In the genomic region with DNA sequence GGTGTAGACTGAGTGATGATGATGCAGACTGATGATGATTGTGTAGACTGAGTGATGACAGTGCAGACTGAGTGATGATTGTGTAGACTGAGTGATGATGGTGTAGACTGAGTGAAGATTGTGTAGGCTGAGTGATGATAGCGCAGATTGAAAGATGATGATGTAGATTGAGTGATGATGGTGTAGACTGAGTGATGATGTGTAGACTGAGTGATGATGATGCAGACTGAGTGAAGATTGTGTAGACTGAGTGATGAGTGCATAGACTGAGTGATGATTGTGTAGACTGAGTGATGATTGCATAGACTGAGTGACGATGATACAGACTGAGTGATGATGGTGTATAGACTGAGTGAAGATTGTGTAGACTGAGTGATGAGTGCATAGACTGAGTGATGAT, we compare ENCODE assay signal across 3 cellular contexts.
TF ChIP-seq lines count a peak whose summit lies in the region.

No MANE protein-coding gene starts in this region.

TF ChIP-seq in HEK293T, 16 proteins besides CTCF, POLR2A, EP300 and RAD21:
- peak; percentile 4; the same call in 1 of the 2 replicates for TF ChIP-seq CTBP1 (IDR thresholded peaks at IDR 0.05; ENCODE audit: borderline replicate concordance)
- no peak for TF ChIP-seq ELF4 (IDR thresholded peaks at IDR 0.05)
- TF ChIP-seq SUZ12 (IDR thresholded peaks at IDR 0.05) = peak; percentile 39; the same call in 1 of the 2 replicates

TF ChIP-seq in K562, 482 proteins besides CTCF, POLR2A, EP300 and RAD21 (continues in another document):
- TF ChIP-seq FOXM1 (IDR thresholded peaks at IDR 0.05; ENCODE audit: low read depth) = no peak
- no peak for TF ChIP-seq FOXM1 (CRISPR knock-in tag; IDR thresholded peaks at IDR 0.05; ENCODE audit: low read depth)
- no peak for TF ChIP-seq TFAM (CRISPR knock-in tag; conservative IDR thresholded peaks at IDR 0.05)
- TF ChIP-seq ZNF121 (CRISPR knock-in tag; conservative IDR thresholded peaks at IDR 0.05) = no peak
- TF ChIP-seq MED1 (CRISPR knock-in tag; IDR thresholded peaks at IDR 0.05; ENCODE audit: borderline replicate concordance) = no peak
- no peak for TF ChIP-seq GABPA (tag; conservative IDR thresholded peaks at IDR 0.05; ENCODE audit: low read depth)
- TF ChIP-seq, protein P1, sequence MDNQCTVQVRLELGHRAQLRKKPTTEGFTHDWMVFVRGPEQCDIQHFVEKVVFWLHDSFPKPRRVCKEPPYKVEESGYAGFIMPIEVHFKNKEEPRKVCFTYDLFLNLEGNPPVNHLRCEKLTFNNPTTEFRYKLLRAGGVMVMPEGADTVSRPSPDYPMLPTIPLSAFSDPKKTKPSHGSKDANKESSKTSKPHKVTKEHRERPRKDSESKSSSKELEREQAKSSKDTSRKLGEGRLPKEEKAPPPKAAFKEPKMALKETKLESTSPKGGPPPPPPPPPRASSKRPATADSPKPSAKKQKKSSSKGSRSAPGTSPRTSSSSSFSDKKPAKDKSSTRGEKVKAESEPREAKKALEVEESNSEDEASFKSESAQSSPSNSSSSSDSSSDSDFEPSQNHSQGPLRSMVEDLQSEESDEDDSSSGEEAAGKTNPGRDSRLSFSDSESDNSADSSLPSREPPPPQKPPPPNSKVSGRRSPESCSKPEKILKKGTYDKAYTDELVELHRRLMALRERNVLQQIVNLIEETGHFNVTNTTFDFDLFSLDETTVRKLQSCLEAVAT (IDR thresholded peaks at IDR 0.05) = 0 out of 4 replicates have a peak, but pooled peaks of 1 of the 2 experiments have one; percentile 9
- TF ChIP-seq, protein P2, sequence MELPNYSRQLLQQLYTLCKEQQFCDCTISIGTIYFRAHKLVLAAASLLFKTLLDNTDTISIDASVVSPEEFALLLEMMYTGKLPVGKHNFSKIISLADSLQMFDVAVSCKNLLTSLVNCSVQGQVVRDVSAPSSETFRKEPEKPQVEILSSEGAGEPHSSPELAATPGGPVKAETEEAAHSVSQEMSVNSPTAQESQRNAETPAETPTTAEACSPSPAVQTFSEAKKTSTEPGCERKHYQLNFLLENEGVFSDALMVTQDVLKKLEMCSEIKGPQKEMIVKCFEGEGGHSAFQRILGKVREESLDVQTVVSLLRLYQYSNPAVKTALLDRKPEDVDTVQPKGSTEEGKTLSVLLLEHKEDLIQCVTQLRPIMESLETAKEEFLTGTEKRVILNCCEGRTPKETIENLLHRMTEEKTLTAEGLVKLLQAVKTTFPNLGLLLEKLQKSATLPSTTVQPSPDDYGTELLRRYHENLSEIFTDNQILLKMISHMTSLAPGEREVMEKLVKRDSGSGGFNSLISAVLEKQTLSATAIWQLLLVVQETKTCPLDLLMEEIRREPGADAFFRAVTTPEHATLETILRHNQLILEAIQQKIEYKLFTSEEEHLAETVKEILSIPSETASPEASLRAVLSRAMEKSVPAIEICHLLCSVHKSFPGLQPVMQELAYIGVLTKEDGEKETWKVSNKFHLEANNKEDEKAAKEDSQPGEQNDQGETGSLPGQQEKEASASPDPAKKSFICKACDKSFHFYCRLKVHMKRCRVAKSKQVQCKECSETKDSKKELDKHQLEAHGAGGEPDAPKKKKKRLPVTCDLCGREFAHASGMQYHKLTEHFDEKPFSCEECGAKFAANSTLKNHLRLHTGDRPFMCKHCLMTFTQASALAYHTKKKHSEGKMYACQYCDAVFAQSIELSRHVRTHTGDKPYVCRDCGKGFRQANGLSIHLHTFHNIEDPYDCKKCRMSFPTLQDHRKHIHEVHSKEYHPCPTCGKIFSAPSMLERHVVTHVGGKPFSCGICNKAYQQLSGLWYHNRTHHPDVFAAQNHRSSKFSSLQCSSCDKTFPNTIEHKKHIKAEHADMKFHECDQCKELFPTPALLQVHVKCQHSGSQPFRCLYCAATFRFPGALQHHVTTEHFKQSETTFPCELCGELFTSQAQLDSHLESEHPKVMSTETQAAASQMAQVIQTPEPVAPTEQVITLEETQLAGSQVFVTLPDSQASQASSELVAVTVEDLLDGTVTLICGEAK (IDR thresholded peaks at IDR 0.05) = no peak
- TF ChIP-seq, protein P2 (CRISPR knock-in tag; IDR thresholded peaks at IDR 0.05) = no peak
- TF ChIP-seq, protein P3, sequence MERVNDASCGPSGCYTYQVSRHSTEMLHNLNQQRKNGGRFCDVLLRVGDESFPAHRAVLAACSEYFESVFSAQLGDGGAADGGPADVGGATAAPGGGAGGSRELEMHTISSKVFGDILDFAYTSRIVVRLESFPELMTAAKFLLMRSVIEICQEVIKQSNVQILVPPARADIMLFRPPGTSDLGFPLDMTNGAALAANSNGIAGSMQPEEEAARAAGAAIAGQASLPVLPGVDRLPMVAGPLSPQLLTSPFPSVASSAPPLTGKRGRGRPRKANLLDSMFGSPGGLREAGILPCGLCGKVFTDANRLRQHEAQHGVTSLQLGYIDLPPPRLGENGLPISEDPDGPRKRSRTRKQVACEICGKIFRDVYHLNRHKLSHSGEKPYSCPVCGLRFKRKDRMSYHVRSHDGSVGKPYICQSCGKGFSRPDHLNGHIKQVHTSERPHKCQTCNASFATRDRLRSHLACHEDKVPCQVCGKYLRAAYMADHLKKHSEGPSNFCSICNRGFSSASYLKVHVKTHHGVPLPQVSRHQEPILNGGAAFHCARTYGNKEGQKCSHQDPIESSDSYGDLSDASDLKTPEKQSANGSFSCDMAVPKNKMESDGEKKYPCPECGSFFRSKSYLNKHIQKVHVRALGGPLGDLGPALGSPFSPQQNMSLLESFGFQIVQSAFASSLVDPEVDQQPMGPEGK (CRISPR knock-in tag; IDR thresholded peaks at IDR 0.05; ENCODE audit: borderline replicate concordance) = no peak
- TF ChIP-seq KLF10 (CRISPR knock-in tag; IDR thresholded peaks at IDR 0.05) = no peak
- TF ChIP-seq GTF2F1 (IDR thresholded peaks at IDR 0.05; ENCODE audit: low read depth, low read length) = no peak
- no peak for TF ChIP-seq HEY1 (CRISPR knock-in tag; IDR thresholded peaks at IDR 0.05; ENCODE audit: borderline replicate concordance)

TF ChIP-seq in GM23338, 12 proteins besides CTCF, POLR2A, EP300 and RAD21 (continues in another document):
- TF ChIP-seq, protein P4, sequence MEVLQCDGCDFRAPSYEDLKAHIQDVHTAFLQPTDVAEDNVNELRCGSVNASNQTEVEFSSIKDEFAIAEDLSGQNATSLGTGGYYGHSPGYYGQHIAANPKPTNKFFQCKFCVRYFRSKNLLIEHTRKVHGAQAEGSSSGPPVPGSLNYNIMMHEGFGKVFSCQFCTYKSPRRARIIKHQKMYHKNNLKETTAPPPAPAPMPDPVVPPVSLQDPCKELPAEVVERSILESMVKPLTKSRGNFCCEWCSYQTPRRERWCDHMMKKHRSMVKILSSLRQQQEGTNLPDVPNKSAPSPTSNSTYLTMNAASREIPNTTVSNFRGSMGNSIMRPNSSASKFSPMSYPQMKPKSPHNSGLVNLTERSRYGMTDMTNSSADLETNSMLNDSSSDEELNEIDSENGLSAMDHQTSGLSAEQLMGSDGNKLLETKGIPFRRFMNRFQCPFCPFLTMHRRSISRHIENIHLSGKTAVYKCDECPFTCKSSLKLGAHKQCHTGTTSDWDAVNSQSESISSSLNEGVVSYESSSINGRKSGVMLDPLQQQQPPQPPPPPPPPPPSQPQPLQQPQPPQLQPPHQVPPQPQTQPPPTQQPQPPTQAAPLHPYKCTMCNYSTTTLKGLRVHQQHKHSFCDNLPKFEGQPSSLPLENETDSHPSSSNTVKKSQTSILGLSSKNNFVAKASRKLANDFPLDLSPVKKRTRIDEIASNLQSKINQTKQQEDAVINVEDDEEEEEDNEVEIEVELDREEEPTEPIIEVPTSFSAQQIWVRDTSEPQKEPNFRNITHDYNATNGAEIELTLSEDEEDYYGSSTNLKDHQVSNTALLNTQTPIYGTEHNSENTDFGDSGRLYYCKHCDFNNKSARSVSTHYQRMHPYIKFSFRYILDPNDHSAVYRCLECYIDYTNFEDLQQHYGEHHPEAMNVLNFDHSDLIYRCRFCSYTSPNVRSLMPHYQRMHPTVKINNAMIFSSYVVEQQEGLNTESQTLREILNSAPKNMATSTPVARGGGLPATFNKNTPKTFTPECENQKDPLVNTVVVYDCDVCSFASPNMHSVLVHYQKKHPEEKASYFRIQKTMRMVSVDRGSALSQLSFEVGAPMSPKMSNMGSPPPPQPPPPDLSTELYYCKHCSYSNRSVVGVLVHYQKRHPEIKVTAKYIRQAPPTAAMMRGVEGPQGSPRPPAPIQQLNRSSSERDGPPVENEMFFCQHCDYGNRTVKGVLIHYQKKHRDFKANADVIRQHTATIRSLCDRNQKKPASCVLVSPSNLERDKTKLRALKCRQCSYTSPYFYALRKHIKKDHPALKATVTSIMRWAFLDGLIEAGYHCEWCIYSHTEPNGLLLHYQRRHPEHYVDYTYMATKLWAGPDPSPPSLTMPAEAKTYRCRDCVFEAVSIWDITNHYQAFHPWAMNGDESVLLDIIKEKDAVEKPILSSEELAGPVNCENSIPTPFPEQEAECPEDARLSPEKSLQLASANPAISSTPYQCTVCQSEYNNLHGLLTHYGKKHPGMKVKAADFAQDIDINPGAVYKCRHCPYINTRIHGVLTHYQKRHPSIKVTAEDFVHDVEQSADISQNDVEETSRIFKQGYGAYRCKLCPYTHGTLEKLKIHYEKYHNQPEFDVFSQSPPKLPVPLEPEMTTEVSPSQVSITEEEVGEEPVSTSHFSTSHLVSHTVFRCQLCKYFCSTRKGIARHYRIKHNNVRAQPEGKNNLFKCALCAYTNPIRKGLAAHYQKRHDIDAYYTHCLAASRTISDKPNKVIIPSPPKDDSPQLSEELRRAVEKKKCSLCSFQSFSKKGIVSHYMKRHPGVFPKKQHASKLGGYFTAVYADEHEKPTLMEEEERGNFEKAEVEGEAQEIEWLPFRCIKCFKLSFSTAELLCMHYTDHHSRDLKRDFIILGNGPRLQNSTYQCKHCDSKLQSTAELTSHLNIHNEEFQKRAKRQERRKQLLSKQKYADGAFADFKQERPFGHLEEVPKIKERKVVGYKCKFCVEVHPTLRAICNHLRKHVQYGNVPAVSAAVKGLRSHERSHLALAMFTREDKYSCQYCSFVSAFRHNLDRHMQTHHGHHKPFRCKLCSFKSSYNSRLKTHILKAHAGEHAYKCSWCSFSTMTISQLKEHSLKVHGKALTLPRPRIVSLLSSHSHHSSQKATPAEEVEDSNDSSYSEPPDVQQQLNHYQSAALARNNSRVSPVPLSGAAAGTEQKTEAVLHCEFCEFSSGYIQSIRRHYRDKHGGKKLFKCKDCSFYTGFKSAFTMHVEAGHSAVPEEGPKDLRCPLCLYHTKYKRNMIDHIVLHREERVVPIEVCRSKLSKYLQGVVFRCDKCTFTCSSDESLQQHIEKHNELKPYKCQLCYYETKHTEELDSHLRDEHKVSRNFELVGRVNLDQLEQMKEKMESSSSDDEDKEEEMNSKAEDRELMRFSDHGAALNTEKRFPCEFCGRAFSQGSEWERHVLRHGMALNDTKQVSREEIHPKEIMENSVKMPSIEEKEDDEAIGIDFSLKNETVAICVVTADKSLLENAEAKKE (CRISPR knock-in tag; IDR thresholded peaks at IDR 0.05) = no peak
- TF ChIP-seq, protein P5, sequence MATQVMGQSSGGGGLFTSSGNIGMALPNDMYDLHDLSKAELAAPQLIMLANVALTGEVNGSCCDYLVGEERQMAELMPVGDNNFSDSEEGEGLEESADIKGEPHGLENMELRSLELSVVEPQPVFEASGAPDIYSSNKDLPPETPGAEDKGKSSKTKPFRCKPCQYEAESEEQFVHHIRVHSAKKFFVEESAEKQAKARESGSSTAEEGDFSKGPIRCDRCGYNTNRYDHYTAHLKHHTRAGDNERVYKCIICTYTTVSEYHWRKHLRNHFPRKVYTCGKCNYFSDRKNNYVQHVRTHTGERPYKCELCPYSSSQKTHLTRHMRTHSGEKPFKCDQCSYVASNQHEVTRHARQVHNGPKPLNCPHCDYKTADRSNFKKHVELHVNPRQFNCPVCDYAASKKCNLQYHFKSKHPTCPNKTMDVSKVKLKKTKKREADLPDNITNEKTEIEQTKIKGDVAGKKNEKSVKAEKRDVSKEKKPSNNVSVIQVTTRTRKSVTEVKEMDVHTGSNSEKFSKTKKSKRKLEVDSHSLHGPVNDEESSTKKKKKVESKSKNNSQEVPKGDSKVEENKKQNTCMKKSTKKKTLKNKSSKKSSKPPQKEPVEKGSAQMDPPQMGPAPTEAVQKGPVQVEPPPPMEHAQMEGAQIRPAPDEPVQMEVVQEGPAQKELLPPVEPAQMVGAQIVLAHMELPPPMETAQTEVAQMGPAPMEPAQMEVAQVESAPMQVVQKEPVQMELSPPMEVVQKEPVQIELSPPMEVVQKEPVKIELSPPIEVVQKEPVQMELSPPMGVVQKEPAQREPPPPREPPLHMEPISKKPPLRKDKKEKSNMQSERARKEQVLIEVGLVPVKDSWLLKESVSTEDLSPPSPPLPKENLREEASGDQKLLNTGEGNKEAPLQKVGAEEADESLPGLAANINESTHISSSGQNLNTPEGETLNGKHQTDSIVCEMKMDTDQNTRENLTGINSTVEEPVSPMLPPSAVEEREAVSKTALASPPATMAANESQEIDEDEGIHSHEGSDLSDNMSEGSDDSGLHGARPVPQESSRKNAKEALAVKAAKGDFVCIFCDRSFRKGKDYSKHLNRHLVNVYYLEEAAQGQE (IDR thresholded peaks at IDR 0.05; ENCODE audit: unreplicated experiment) = no peak
- TF ChIP-seq NANOG (IDR thresholded peaks at IDR 0.05; ENCODE audit: borderline replicate concordance) (no peak), ZNF331 (CRISPR knock-in tag; IDR thresholded peaks at IDR 0.05; ENCODE audit: low read depth) (no peak), EZH2 (IDR thresholded peaks at IDR 0.05; ENCODE audit: low read depth, unreplicated experiment) (no peak), CREB1 (CRISPR knock-in tag; IDR thresholded peaks at IDR 0.05; ENCODE audit: low read depth) (no peak), JUNB (IDR thresholded peaks at IDR 0.05; ENCODE audit: unreplicated experiment) (no peak), POLR2AphosphoS5 (IDR thresholded peaks at IDR 0.05; ENCODE audit: low read depth) (no peak)
- TF ChIP-seq, protein P6, sequence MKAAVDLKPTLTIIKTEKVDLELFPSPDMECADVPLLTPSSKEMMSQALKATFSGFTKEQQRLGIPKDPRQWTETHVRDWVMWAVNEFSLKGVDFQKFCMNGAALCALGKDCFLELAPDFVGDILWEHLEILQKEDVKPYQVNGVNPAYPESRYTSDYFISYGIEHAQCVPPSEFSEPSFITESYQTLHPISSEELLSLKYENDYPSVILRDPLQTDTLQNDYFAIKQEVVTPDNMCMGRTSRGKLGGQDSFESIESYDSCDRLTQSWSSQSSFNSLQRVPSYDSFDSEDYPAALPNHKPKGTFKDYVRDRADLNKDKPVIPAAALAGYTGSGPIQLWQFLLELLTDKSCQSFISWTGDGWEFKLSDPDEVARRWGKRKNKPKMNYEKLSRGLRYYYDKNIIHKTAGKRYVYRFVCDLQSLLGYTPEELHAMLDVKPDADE (IDR thresholded peaks at IDR 0.05) = no peak
